ENCODE assay signal across 1 cellular context in genomic region chr6:135871878-135872277, GRCh38.
A peak's percentile ranks its signal among the peaks of the same experiment; 100 is the strongest.
TF ChIP-seq lines count a peak whose summit lies in the region.

No MANE protein-coding gene starts in this region.

TF ChIP-seq in SK-N-SH, 30 proteins besides CTCF, POLR2A, EP300 and RAD21:
- TF ChIP-seq FOXM1 (IDR thresholded peaks at IDR 0.05; ENCODE audit: low read depth) = no peak
- TF ChIP-seq NFIC (IDR thresholded peaks at IDR 0.05; ENCODE audit: borderline replicate concordance) = 0 out of 2 replicates have a peak, but pooled peaks have one; percentile 6
- no peak for TF ChIP-seq POLR2AphosphoS5 (IDR thresholded peaks at IDR 0.05; ENCODE audit: low read depth, low read length)
- TF ChIP-seq MEF2A (IDR thresholded peaks at IDR 0.05; ENCODE audit: borderline replicate concordance, low read depth) = no peak
- peak; percentile 28; the same call in 1 of the 2 replicates for TF ChIP-seq TCF12 (IDR thresholded peaks at IDR 0.05)
- TF ChIP-seq GATA2 (CRISPR knock-in tag; IDR thresholded peaks at IDR 0.05) = no peak
- no peak for TF ChIP-seq NRF1 (IDR thresholded peaks at IDR 0.05; ENCODE audit: low read depth, low read length)
- TF ChIP-seq MAX (IDR thresholded peaks at IDR 0.05; ENCODE audit: low read depth) = no peak
- no peak for TF ChIP-seq CHD2 (IDR thresholded peaks at IDR 0.05; ENCODE audit: low read length, partially characterized antibody)
- TF ChIP-seq SMC3 (IDR thresholded peaks at IDR 0.05; ENCODE audit: low read depth, low read length) = no peak
- no peak for TF ChIP-seq JUND (IDR thresholded peaks at IDR 0.05)
- TF ChIP-seq GABPA (IDR thresholded peaks at IDR 0.05; ENCODE audit: low read depth) = no peak
- TF ChIP-seq ELF1 (IDR thresholded peaks at IDR 0.05) = no peak
- TF ChIP-seq PBX3 (IDR thresholded peaks at IDR 0.05) = peak; percentile 51
